2 cellular contexts compared by ENCODE assay signal in the genomic region with DNA sequence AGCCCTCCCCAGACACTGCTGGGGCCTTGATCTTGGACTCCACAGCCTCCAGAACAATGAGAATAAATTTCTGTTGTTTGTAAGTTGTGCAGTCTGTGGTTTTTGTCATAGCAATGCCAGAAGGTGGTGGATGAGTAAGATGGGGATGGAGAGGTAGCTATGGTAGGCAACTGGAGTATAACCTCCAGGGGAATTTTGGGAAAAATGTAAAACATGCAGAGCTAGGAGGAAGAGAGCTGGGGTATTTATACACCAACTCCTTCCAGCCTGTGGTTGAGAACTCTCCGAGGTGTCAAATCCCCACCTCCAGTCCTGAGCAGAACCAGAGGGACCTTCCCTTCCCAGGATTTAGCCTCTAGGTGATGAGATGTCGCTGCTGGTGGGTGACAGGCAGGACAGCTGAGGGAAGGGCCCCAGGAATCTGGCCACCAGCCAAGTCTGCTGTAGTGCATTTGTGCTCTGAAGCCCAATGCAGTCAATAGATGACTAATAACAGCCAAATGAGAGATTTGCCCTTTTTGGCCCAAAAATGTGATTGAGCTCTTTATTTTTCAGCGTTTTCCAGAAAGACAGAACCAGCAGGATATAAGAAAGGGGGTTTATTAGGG.
TF ChIP-seq lines count a peak whose summit lies in the region.

No MANE protein-coding gene starts in this region.

TF ChIP-seq in HepG2, 621 proteins besides CTCF, POLR2A, EP300 and RAD21 (continues in another document):
- TF ChIP-seq, protein P1, sequence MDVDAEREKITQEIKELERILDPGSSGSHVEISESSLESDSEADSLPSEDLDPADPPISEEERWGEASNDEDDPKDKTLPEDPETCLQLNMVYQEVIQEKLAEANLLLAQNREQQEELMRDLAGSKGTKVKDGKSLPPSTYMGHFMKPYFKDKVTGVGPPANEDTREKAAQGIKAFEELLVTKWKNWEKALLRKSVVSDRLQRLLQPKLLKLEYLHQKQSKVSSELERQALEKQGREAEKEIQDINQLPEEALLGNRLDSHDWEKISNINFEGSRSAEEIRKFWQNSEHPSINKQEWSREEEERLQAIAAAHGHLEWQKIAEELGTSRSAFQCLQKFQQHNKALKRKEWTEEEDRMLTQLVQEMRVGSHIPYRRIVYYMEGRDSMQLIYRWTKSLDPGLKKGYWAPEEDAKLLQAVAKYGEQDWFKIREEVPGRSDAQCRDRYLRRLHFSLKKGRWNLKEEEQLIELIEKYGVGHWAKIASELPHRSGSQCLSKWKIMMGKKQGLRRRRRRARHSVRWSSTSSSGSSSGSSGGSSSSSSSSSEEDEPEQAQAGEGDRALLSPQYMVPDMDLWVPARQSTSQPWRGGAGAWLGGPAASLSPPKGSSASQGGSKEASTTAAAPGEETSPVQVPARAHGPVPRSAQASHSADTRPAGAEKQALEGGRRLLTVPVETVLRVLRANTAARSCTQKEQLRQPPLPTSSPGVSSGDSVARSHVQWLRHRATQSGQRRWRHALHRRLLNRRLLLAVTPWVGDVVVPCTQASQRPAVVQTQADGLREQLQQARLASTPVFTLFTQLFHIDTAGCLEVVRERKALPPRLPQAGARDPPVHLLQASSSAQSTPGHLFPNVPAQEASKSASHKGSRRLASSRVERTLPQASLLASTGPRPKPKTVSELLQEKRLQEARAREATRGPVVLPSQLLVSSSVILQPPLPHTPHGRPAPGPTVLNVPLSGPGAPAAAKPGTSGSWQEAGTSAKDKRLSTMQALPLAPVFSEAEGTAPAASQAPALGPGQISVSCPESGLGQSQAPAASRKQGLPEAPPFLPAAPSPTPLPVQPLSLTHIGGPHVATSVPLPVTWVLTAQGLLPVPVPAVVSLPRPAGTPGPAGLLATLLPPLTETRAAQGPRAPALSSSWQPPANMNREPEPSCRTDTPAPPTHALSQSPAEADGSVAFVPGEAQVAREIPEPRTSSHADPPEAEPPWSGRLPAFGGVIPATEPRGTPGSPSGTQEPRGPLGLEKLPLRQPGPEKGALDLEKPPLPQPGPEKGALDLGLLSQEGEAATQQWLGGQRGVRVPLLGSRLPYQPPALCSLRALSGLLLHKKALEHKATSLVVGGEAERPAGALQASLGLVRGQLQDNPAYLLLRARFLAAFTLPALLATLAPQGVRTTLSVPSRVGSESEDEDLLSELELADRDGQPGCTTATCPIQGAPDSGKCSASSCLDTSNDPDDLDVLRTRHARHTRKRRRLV (CRISPR knock-in tag; IDR thresholded peaks at IDR 0.05), result no peak
- TF ChIP-seq ZNF253 (CRISPR knock-in tag; IDR thresholded peaks at IDR 0.05; ENCODE audit: borderline replicate concordance), result no peak
- TF ChIP-seq ZZZ3 (CRISPR knock-in tag; IDR thresholded peaks at IDR 0.05; ENCODE audit: borderline replicate concordance), result no peak
- TF ChIP-seq RFX5 (IDR thresholded peaks at IDR 0.05; ENCODE audit: low read depth, low read length), result no peak
- TF ChIP-seq ZNF749 (CRISPR knock-in tag; IDR thresholded peaks at IDR 0.05; ENCODE audit: borderline replicate concordance), result no peak
- TF ChIP-seq, protein P2, sequence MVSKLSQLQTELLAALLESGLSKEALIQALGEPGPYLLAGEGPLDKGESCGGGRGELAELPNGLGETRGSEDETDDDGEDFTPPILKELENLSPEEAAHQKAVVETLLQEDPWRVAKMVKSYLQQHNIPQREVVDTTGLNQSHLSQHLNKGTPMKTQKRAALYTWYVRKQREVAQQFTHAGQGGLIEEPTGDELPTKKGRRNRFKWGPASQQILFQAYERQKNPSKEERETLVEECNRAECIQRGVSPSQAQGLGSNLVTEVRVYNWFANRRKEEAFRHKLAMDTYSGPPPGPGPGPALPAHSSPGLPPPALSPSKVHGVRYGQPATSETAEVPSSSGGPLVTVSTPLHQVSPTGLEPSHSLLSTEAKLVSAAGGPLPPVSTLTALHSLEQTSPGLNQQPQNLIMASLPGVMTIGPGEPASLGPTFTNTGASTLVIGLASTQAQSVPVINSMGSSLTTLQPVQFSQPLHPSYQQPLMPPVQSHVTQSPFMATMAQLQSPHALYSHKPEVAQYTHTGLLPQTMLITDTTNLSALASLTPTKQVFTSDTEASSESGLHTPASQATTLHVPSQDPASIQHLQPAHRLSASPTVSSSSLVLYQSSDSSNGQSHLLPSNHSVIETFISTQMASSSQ (IDR thresholded peaks at IDR 0.05; ENCODE audit: low read depth), result no peak
- TF ChIP-seq, protein P2 (CRISPR knock-in tag; IDR thresholded peaks at IDR 0.05; ENCODE audit: borderline replicate concordance), result no peak
- TF ChIP-seq, protein P3, sequence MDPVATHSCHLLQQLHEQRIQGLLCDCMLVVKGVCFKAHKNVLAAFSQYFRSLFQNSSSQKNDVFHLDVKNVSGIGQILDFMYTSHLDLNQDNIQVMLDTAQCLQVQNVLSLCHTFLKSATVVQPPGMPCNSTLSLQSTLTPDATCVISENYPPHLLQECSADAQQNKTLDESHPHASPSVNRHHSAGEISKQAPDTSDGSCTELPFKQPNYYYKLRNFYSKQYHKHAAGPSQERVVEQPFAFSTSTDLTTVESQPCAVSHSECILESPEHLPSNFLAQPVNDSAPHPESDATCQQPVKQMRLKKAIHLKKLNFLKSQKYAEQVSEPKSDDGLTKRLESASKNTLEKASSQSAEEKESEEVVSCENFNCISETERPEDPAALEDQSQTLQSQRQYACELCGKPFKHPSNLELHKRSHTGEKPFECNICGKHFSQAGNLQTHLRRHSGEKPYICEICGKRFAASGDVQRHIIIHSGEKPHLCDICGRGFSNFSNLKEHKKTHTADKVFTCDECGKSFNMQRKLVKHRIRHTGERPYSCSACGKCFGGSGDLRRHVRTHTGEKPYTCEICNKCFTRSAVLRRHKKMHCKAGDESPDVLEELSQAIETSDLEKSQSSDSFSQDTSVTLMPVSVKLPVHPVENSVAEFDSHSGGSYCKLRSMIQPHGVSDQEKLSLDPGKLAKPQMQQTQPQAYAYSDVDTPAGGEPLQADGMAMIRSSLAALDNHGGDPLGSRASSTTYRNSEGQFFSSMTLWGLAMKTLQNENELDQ (CRISPR knock-in tag; IDR thresholded peaks at IDR 0.05; ENCODE audit: borderline replicate concordance), result no peak
- no peak for TF ChIP-seq ISX (CRISPR knock-in tag; conservative IDR thresholded peaks at IDR 0.05)

TF ChIP-seq in GM12891, 5 proteins besides CTCF, POLR2A, EP300 and RAD21:
- no peak for TF ChIP-seq TAF1 (IDR thresholded peaks at IDR 0.05; ENCODE audit: low read depth, low read length)
- no peak for TF ChIP-seq POU2F2 (IDR thresholded peaks at IDR 0.05; ENCODE audit: low read depth, low read length)
- no peak for TF ChIP-seq SPI1 (IDR thresholded peaks at IDR 0.05; ENCODE audit: low read depth, low read length)
- no peak for TF ChIP-seq PAX5 (IDR thresholded peaks at IDR 0.05; ENCODE audit: insufficient read depth, low read length, severe bottlenecking)
- TF ChIP-seq POLR2AphosphoS5 (IDR thresholded peaks at IDR 0.05; ENCODE audit: low read depth, low read length), result no peak
